Comparison of ENCODE assay signal across 13 cellular contexts in the genomic region with DNA sequence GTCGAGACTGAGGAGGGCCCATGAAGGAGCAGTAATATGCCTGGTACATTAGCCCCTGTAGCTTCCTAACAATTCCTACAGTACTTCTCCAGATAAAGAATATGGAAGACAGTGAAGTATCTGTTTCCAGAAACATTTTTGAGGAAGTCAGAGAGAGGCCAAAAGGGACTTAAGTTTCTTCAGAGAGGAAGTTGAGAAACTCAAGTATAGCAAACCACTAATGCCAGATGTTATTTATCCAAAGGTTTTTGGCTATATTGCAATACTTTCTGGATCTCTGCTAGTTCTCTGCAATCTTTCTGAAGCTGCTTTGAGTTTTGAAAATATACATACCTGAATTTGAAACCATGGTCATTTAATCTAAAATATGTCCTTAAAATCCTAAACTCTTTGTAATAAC.
DNase-seq lines count a peak whose midpoint lies in the region; ATAC-seq and TF ChIP-seq lines count a peak whose summit lies in the region.
"Had no signal": no experiment of that assay in that cellular context is flagged by ENCODE, and none has a peak within 500 bp of the region (broad histone marks: within the 10 kb centered on the region; RNA-seq: fewer than 3 reads in every experiment).

No MANE protein-coding gene starts in this region.

- H3K4me1 ChIP-seq in gastroesophageal sphincter (peaks cover 7 to 57% (median 10%) of the 10 kb centered on the region in 3 donors), skeletal muscle satellite cell (ENCODE audit: control insufficient read depth, insufficient read depth, low read length) (peaks cover 26% of the 10 kb centered on the region)
- H3K4me1 ChIP-seq: SJCRH30 had no signal

- H3K27me3 ChIP-seq in gastroesophageal sphincter, result no peaks in the 10 kb centered on the region
- no peaks in the 10 kb centered on the region for H3K27me3 ChIP-seq in skeletal muscle satellite cell (ENCODE audit: control insufficient read depth, insufficient read depth, low read length)
- H3K27me3 ChIP-seq: SJCRH30 had no signal

- in situ Hi-C loops in SK-MEL-5 (cut with HindIII; ENCODE audit: low pct_unique_long_range_greater_than_20kb, low sequenced_read_pairs) (no loop called here), GM13976 (cut with MboI; ENCODE audit: low sequenced_read_pairs, unreplicated experiment) (no loop called here)

- H3K4me2 ChIP-seq in skeletal muscle satellite cell (ENCODE audit: low read length), result peak overlapping the region; percentile 21

- DNase-seq in EL (peak; percentile 41), SK-MEL-5 (ENCODE audit: low read depth, low spot score) (peak; percentile 12), NCI-H2029 (lab: John Stamatoyannopoulos, UW) (no peak), mucosa of gallbladder (ENCODE audit: low spot score) (no peak), GM13976 (ENCODE audit: low spot score) (no peak)
- DNase-seq in stimulated activated naive CD8-positive, alpha-beta T cell treated with anti-CD3 and anti-CD28 coated beads, Interleukin-15, Interleukin-2, amounts not matched to agents 100 U/mL and 50 U/mL, for 24 hours, result no peak
- DNase-seq: DMS 273 treated with DMSO at 0.1 percent for 48 hours, hippocampal formation, NCI-H2081 treated with DMSO at 0.1 percent for 48 hours, SJCRH30 had no signal

- no peaks in the 10 kb centered on the region for H3K36me3 ChIP-seq in gastroesophageal sphincter
- H3K36me3 ChIP-seq in skeletal muscle satellite cell (ENCODE audit: insufficient read depth, low read length), result no peaks in the 10 kb centered on the region
- H3K36me3 ChIP-seq: SJCRH30 had no signal

- no peak for TF ChIP-seq EP300 in gastroesophageal sphincter (IDR thresholded peaks at IDR 0.05)

- WGBS in gastroesophageal sphincter (ENCODE audit: low coverage in 1 of 2), 2 donors, result 13 to 43% methylated on average over 1 of the region's 1 CpG

- peak overlapping the region; percentile 42 to 68 (median 46) for H3K27ac ChIP-seq in gastroesophageal sphincter
- H3K27ac ChIP-seq: SJCRH30 had no signal

- ATAC-seq in gastroesophageal sphincter, result peak; percentile 74
- ATAC-seq in stimulated activated naive CD8-positive, alpha-beta T cell treated with anti-CD3 and anti-CD28 coated beads, Interleukin-15, Interleukin-2, amounts not matched to agents 100 U/mL and 50 U/mL, for 24 hours, result no peak
- ATAC-seq: HCT116 had no signal

- no peak for TF ChIP-seq POLR2A in gastroesophageal sphincter (IDR thresholded peaks at IDR 0.05)

- peaks cover 0 to under 1% (median 0%) of the 10 kb centered on the region in 3 donors for H3K9me3 ChIP-seq in gastroesophageal sphincter
- H3K9me3 ChIP-seq in skeletal muscle satellite cell (replicated peaks; ENCODE audit: low read length), result no peaks in the 10 kb centered on the region
- H3K9me3 ChIP-seq: SJCRH30 had no signal

- no peak overlapping the region for H3K9ac ChIP-seq in skeletal muscle satellite cell (ENCODE audit: low read depth, low read length)

- H3K4me3 ChIP-seq in gastroesophageal sphincter (no peak overlapping the region), skeletal muscle satellite cell (ENCODE audit: low read length) (no peak overlapping the region)
- H3K4me3 ChIP-seq: SJCRH30 had no signal

- TF ChIP-seq CTCF in gastroesophageal sphincter (IDR thresholded peaks at IDR 0.05) (no peak), GM13976 (IDR thresholded peaks at IDR 0.05; ENCODE audit: borderline replicate concordance, control extremely low read depth, extremely low read depth, insufficient read depth, missing control alignments) (no peak)

Comparison
In these comparisons a context has a peak if more than half of its experiments do, and no peak if none do; other contexts are left out.
1. DNase-seq: peak in EL (single experiment) and SK-MEL-5 (single experiment); none in NCI-H2029 (single experiment), mucosa of gallbladder (single experiment), GM13976 (single experiment) and stimulated activated naive CD8-positive, alpha-beta T cell treated with anti-CD3 and anti-CD28 coated beads, Interleukin-15, Interleukin-2, amounts not matched to agents 100 U/mL and 50 U/mL, for 24 hours (single experiment).